Comparison of ENCODE assay signal across 16 cellular contexts in the genomic region with DNA sequence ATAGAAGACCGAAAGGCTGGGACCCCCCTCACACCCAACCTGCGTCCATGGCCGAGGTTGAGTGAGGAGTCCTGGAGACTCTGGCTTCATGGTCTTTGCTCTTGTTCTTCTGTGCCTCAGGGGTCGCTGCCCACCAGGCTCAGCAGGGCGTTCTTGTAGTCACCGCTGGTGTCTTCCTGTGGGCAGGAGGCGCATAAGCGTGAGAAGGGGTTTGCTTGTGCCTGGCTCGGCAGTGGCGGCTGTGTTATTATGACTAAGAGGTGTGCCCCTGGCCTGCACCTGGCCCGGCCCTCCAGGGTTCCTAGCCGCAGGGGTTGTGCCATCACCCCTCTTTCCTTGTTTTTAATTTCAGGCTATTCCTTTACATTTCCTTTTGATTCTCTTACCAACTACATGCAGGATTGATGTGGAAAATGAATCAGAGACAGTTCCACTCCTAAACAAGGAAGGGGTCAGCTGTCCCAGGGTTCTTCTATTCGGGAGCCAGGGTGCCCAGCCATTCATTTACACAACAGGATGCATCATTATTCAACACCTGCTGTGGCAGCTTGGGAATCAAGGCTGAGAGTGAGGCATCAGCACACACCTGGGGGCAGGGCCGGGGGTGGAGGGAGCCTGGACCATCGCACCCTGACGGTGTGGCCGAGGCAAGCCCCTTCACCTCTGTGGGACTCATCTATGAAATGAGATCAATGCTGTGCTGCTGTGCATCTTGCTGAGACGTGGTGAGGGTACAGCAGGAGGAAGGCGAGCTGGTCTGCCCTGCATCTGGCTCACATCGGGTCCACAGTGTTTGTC. TPM values are rescaled to one million over a fixed set of nuclear protein-coding genes. Genes with fewer than 3 reads are reported as not detected.
"Had no signal": no experiment of that assay in that cellular context is flagged by ENCODE, and none has a peak within 500 bp of the region (broad histone marks: within the 10 kb centered on the region; RNA-seq: fewer than 3 reads in every experiment).

No MANE protein-coding gene starts in this region.

RNA-seq across cellular contexts. Expression of a gene that starts 15.0 kb away (rescaled TPM):
- total RNA-seq: activated CD4-positive, alpha-beta T cell treated with anti-CD3 and anti-CD28 coated beads for 36 hours; activated CD8-positive, alpha-beta T cell treated with anti-CD3 and anti-CD28 coated beads, Interleukin-2, amount 10 ng/mL, durations not matched to agents 7 days and 5 days; ascending aorta; cerebellum; T-cell; T-helper 17 cell had no signal

RNA-seq across cellular contexts. Expression of a gene that starts 22.6 kb away (rescaled TPM):
- total RNA-seq: activated CD4-positive, alpha-beta memory T cell treated with anti-CD3 and anti-CD28 coated beads, Interleukin-2, amount 10 ng/mL, durations not matched to agents 7 days and 5 days; activated CD4-positive, alpha-beta T cell treated with anti-CD3 and anti-CD28 coated beads for 36 hours; activated CD4-positive, alpha-beta T cell treated with anti-CD3 and anti-CD28 coated beads, Interleukin-2, amount 10 ng/mL, durations not matched to agents 7 days and 5 days; activated CD8-positive, alpha-beta T cell treated with anti-CD3 and anti-CD28 coated beads, Interleukin-2, amount 10 ng/mL, durations not matched to agents 7 days and 5 days; activated naive CD8-positive, alpha-beta T cell treated with anti-CD3 and anti-CD28 coated beads, Interleukin-2, amount 10 ng/mL, durations not matched to agents 7 days and 5 days; activated T-helper 2 cell treated with anti-CD3 and anti-CD28 coated beads, Interferon-gamma antibody, Interleukin-2, Interleukin-4, amounts not matched to agents 10 μg/mL and 5 μg/mL and 100 μg/mL, durations not matched to agents 14 hours and 24 hours and 36 hours; ascending aorta; bronchial epithelial cell; cardiac muscle cell; cerebellum; T-cell; T-helper 1 cell treated with Interleukin-12 subunit alpha and Interleukin-12 subunit beta and Interleukin-4 antibody, amounts not matched to agents 30 ng/mL and 1 ng/mL, for 36 hours; T-helper 17 cell; T-helper 2 cell treated with Interferon-gamma antibody and Interleukin-4, amounts not matched to agents 100 ng/mL and 5 ng/mL, for 36 hours; WTC11 had no signal
- polyA plus RNA-seq: adipose tissue, cardiac muscle cell had no signal
